2 cellular contexts compared by ENCODE assay signal in the genomic region with DNA sequence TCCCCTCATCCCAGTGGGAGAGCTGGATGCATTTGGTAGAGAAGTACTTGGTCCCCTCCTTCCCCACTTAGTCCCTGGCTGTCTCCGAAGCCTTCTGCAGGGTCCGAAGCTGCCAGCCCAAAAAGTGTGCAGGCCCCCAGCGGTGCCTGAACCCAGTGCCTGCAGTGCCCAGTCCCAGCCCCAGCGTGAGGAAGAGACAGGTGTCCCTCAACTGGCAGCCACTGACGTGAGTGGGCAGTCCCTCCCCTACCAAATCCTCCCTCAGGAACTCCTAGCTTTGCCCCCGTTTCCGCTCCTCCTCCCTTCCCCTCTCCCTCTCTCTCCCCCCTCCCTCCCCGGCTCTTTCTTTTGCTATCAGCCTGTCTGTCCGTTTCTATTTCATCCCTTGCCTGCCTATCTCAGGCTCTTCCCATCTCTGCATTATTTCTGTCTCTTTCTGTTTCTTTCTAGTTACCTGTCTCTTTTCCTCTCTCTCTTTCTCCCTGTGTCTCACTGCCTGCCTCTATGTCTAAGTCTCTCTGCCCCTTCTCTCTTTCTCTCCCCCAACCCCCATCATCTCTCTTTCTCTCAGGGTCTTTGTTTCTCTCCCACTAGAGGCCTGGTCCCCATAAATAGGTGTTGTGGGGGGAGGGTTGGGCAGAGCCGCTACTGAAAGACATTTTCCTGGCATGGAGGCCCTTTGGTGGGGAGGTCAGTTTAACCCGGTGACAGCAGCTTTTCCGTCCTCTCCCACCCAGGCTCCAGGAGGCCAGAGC.
TF ChIP-seq lines count a peak whose summit lies in the region.

No MANE protein-coding gene starts in this region.

TF ChIP-seq in liver, 16 proteins besides CTCF, POLR2A, EP300 and RAD21:
- TF ChIP-seq NR2F2 (IDR thresholded peaks at IDR 0.05) (no peak), FOXA1 (IDR thresholded peaks at IDR 0.05) (no peak), FOXA2 (IDR thresholded peaks at IDR 0.05) (no peak), GABPA (IDR thresholded peaks at IDR 0.05 in 1 of 2, conservative IDR thresholded peaks at IDR 0.05 in 1 of 2) (no peak), JUND (IDR thresholded peaks at IDR 0.05) (no peak)
- TF ChIP-seq, protein P1, sequence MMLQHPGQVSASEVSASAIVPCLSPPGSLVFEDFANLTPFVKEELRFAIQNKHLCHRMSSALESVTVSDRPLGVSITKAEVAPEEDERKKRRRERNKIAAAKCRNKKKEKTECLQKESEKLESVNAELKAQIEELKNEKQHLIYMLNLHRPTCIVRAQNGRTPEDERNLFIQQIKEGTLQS (IDR thresholded peaks at IDR 0.05): no peak

TF ChIP-seq in HepG2, 621 proteins besides CTCF, POLR2A, EP300 and RAD21:
- TF ChIP-seq, protein P2, sequence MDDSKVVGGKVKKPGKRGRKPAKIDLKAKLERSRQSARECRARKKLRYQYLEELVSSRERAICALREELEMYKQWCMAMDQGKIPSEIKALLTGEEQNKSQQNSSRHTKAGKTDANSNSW (CRISPR knock-in tag; IDR thresholded peaks at IDR 0.05; ENCODE audit: borderline replicate concordance): no peak
- TF ChIP-seq, protein P3, sequence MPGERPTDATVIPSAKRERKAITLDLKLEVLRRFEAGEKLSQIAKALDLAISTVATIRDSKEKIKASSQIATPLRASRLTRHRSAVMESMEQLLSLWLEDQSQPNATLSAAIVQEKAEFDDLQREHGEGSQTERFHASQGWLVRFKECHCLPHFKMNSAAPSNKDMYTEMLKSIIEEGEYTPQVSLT (CRISPR knock-in tag; IDR thresholded peaks at IDR 0.05; ENCODE audit: borderline replicate concordance, low read depth): no peak
- TF ChIP-seq NBN (conservative IDR thresholded peaks at IDR 0.05): no peak
- TF ChIP-seq, protein P4, sequence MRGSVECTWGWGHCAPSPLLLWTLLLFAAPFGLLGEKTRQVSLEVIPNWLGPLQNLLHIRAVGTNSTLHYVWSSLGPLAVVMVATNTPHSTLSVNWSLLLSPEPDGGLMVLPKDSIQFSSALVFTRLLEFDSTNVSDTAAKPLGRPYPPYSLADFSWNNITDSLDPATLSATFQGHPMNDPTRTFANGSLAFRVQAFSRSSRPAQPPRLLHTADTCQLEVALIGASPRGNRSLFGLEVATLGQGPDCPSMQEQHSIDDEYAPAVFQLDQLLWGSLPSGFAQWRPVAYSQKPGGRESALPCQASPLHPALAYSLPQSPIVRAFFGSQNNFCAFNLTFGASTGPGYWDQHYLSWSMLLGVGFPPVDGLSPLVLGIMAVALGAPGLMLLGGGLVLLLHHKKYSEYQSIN (CRISPR knock-in tag; IDR thresholded peaks at IDR 0.05; ENCODE audit: borderline replicate concordance): no peak
- TF ChIP-seq TMF1 (CRISPR knock-in tag; IDR thresholded peaks at IDR 0.05; ENCODE audit: low read depth): no peak
- TF ChIP-seq, protein P5, sequence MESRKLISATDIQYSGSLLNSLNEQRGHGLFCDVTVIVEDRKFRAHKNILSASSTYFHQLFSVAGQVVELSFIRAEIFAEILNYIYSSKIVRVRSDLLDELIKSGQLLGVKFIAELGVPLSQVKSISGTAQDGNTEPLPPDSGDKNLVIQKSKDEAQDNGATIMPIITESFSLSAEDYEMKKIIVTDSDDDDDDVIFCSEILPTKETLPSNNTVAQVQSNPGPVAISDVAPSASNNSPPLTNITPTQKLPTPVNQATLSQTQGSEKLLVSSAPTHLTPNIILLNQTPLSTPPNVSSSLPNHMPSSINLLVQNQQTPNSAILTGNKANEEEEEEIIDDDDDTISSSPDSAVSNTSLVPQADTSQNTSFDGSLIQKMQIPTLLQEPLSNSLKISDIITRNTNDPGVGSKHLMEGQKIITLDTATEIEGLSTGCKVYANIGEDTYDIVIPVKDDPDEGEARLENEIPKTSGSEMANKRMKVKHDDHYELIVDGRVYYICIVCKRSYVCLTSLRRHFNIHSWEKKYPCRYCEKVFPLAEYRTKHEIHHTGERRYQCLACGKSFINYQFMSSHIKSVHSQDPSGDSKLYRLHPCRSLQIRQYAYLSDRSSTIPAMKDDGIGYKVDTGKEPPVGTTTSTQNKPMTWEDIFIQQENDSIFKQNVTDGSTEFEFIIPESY (CRISPR knock-in tag; IDR thresholded peaks at IDR 0.05): no peak
- no peak for TF ChIP-seq MTA3 (CRISPR knock-in tag; IDR thresholded peaks at IDR 0.05)
- no peak for TF ChIP-seq TGIF2 (CRISPR knock-in tag; IDR thresholded peaks at IDR 0.05)
- TF ChIP-seq, protein P6, sequence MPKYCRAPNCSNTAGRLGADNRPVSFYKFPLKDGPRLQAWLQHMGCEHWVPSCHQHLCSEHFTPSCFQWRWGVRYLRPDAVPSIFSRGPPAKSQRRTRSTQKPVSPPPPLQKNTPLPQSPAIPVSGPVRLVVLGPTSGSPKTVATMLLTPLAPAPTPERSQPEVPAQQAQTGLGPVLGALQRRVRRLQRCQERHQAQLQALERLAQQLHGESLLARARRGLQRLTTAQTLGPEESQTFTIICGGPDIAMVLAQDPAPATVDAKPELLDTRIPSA (CRISPR knock-in tag; IDR thresholded peaks at IDR 0.05; ENCODE audit: borderline replicate concordance): no peak
- no peak for TF ChIP-seq MAFG (CRISPR knock-in tag; IDR thresholded peaks at IDR 0.05)
- no peak for TF ChIP-seq ZNF879 (CRISPR knock-in tag; IDR thresholded peaks at IDR 0.05)
- no peak for TF ChIP-seq ZNF337 (CRISPR knock-in tag; IDR thresholded peaks at IDR 0.05; ENCODE audit: borderline replicate concordance, low read depth)
- no peak for TF ChIP-seq GFI1 (CRISPR knock-in tag; IDR thresholded peaks at IDR 0.05; ENCODE audit: borderline replicate concordance)
- TF ChIP-seq, protein P7, sequence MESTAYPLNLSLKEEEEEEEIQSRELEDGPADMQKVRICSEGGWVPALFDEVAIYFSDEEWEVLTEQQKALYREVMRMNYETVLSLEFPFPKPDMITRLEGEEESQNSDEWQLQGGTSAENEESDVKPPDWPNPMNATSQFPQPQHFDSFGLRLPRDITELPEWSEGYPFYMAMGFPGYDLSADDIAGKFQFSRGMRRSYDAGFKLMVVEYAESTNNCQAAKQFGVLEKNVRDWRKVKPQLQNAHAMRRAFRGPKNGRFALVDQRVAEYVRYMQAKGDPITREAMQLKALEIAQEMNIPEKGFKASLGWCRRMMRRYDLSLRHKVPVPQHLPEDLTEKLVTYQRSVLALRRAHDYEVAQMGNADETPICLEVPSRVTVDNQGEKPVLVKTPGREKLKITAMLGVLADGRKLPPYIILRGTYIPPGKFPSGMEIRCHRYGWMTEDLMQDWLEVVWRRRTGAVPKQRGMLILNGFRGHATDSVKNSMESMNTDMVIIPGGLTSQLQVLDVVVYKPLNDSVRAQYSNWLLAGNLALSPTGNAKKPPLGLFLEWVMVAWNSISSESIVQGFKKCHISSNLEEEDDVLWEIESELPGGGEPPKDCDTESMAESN (CRISPR knock-in tag; conservative IDR thresholded peaks at IDR 0.05): no peak
- TF ChIP-seq, protein P8, sequence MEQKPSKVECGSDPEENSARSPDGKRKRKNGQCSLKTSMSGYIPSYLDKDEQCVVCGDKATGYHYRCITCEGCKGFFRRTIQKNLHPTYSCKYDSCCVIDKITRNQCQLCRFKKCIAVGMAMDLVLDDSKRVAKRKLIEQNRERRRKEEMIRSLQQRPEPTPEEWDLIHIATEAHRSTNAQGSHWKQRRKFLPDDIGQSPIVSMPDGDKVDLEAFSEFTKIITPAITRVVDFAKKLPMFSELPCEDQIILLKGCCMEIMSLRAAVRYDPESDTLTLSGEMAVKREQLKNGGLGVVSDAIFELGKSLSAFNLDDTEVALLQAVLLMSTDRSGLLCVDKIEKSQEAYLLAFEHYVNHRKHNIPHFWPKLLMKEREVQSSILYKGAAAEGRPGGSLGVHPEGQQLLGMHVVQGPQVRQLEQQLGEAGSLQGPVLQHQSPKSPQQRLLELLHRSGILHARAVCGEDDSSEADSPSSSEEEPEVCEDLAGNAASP (CRISPR knock-in tag; IDR thresholded peaks at IDR 0.05; ENCODE audit: borderline replicate concordance): no peak
- TF ChIP-seq, protein P9, sequence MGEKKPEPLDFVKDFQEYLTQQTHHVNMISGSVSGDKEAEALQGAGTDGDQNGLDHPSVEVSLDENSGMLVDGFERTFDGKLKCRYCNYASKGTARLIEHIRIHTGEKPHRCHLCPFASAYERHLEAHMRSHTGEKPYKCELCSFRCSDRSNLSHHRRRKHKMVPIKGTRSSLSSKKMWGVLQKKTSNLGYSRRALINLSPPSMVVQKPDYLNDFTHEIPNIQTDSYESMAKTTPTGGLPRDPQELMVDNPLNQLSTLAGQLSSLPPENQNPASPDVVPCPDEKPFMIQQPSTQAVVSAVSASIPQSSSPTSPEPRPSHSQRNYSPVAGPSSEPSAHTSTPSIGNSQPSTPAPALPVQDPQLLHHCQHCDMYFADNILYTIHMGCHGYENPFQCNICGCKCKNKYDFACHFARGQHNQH (CRISPR knock-in tag; IDR thresholded peaks at IDR 0.05): no peak
- no peak for TF ChIP-seq NFYC (CRISPR knock-in tag; IDR thresholded peaks at IDR 0.05)
- no peak for TF ChIP-seq RXRA (CRISPR knock-in tag; IDR thresholded peaks at IDR 0.05)
- TF ChIP-seq KDM1A (CRISPR knock-in tag; IDR thresholded peaks at IDR 0.05): no peak
